ENCODE assay signal across 1 cellular context in genomic region chr1:205298191-205298994, GRCh38.
A peak's percentile ranks its signal among the peaks of the same experiment; 100 is the strongest.
TF ChIP-seq lines count a peak whose summit lies in the region.

No MANE protein-coding gene starts in this region.

TF ChIP-seq in HepG2, 621 proteins besides CTCF, POLR2A, EP300 and RAD21 (continued from another document and continues in another):
- TF ChIP-seq ZFP36 (IDR thresholded peaks at IDR 0.05; ENCODE audit: borderline replicate concordance, low read depth, low read length, partially characterized antibody) (no peak), ATF1 (CRISPR knock-in tag; IDR thresholded peaks at IDR 0.05) (peak; percentile 35; the same call in 1 of the 2 replicates), ATM (IDR thresholded peaks at IDR 0.05; ENCODE audit: borderline replicate concordance) (no peak), ZNF558 (CRISPR knock-in tag; IDR thresholded peaks at IDR 0.05; ENCODE audit: borderline replicate concordance) (no peak), TEAD2 (CRISPR knock-in tag; IDR thresholded peaks at IDR 0.05) (no peak), ZKSCAN8 (CRISPR knock-in tag; IDR thresholded peaks at IDR 0.05; ENCODE audit: borderline replicate concordance) (no peak), MXD3 (CRISPR knock-in tag; IDR thresholded peaks at IDR 0.05) (no peak), ETS1 (CRISPR knock-in tag; IDR thresholded peaks at IDR 0.05) (no peak), ZNF451 (CRISPR knock-in tag; IDR thresholded peaks at IDR 0.05) (no peak), MAFK (conservative IDR thresholded peaks at IDR 0.05 in 1 of 2, IDR thresholded peaks at IDR 0.05 in 1 of 2; ENCODE audit: low read length in 2 of 2) (0 out of 4 replicates have a peak, but pooled peaks of 1 of the 2 experiments have one; percentile 0), NR1H2 (CRISPR knock-in tag; IDR thresholded peaks at IDR 0.05; ENCODE audit: borderline replicate concordance, low read depth) (no peak), FOSL2 (CRISPR knock-in tag; IDR thresholded peaks at IDR 0.05) (peak; percentile 77), ZNF530 (CRISPR knock-in tag; IDR thresholded peaks at IDR 0.05; ENCODE audit: low read depth) (no peak), DR1 (CRISPR knock-in tag; IDR thresholded peaks at IDR 0.05) (no peak), ZIK1 (CRISPR knock-in tag; IDR thresholded peaks at IDR 0.05; ENCODE audit: borderline replicate concordance, low read depth) (no peak), ZBTB2 (CRISPR knock-in tag; IDR thresholded peaks at IDR 0.05; ENCODE audit: low read depth) (no peak), ZNF790 (CRISPR knock-in tag; IDR thresholded peaks at IDR 0.05; ENCODE audit: borderline replicate concordance) (no peak), CREB1 (IDR thresholded peaks at IDR 0.05) (peak; percentile 88), CREB1 (CRISPR knock-in tag; IDR thresholded peaks at IDR 0.05) (0 out of 2 replicates have a peak, but pooled peaks have one; percentile 34), CREM (IDR thresholded peaks at IDR 0.05) (peak; percentile 36; the same call in 1 of the 2 replicates), CREM (CRISPR knock-in tag; IDR thresholded peaks at IDR 0.05) (no peak), RBAK (CRISPR knock-in tag; IDR thresholded peaks at IDR 0.05) (no peak), ZNF7 (CRISPR knock-in tag; IDR thresholded peaks at IDR 0.05) (no peak), ETV5 (CRISPR knock-in tag; IDR thresholded peaks at IDR 0.05; ENCODE audit: borderline replicate concordance) (peak; percentile 39; the same call in 1 of the 2 replicates), PREB (CRISPR knock-in tag; IDR thresholded peaks at IDR 0.05) (no peak), MLX (CRISPR knock-in tag; IDR thresholded peaks at IDR 0.05) (no peak), ZBTB33 (CRISPR knock-in tag; IDR thresholded peaks at IDR 0.05) (no peak), TEAD3 (CRISPR knock-in tag; optimal IDR thresholded peaks at IDR 0.05; ENCODE audit: borderline replicate concordance) (peak; percentile 60), ATF3 (CRISPR knock-in tag; IDR thresholded peaks at IDR 0.05) (peak; percentile 32; the same call in 1 of the 2 replicates), RBM22 (optimal IDR thresholded peaks at IDR 0.05; ENCODE audit: low read length) (no peak), ZNF124 (CRISPR knock-in tag; IDR thresholded peaks at IDR 0.05) (no peak), ZNF503 (CRISPR knock-in tag; IDR thresholded peaks at IDR 0.05) (no peak), GMEB1 (CRISPR knock-in tag; IDR thresholded peaks at IDR 0.05; ENCODE audit: borderline replicate concordance) (no peak), ZNF343 (CRISPR knock-in tag; IDR thresholded peaks at IDR 0.05) (no peak), MAFF (IDR thresholded peaks at IDR 0.05; ENCODE audit: low read depth, low read length) (peak; percentile 27; the same call in 1 of the 2 replicates), ZFP91 (CRISPR knock-in tag; IDR thresholded peaks at IDR 0.05; ENCODE audit: borderline replicate concordance) (no peak), SNAPC2 (CRISPR knock-in tag; IDR thresholded peaks at IDR 0.05) (no peak), ZNF407 (CRISPR knock-in tag; IDR thresholded peaks at IDR 0.05; ENCODE audit: not compliant biosample characterization) (no peak), SIX1 (CRISPR knock-in tag; IDR thresholded peaks at IDR 0.05; ENCODE audit: borderline replicate concordance) (no peak)
